25 cellular contexts compared by ENCODE assay signal in genomic region chr10:119308556-119309422, GRCh38.
DNase-seq lines count a peak whose midpoint lies in the region; ATAC-seq, FAIRE-seq and TF ChIP-seq lines count a peak whose summit lies in the region.
"Had no signal": no experiment of that assay in that cellular context is flagged by ENCODE, and none has a peak within 500 bp of the region (broad histone marks: within the 10 kb centered on the region; RNA-seq: fewer than 3 reads in every experiment).

No MANE protein-coding gene starts in this region.

- H3K9ac ChIP-seq in BLaER1 (no peak overlapping the region), OCI-LY1 (ENCODE audit: low read length) (no peak overlapping the region; the same call in 1 of the 2 replicates)

- no peak for TF ChIP-seq POLR2A in gastrocnemius medialis (IDR thresholded peaks at IDR 0.05)

- H3K4me3 ChIP-seq in BLaER1 (no peak overlapping the region), OCI-LY1 (ENCODE audit: low read depth, low read length, poor library complexity, severe bottlenecking) (no peak overlapping the region), gastrocnemius medialis (no peak overlapping the region)
- H3K4me3 ChIP-seq: adrenal gland, heart right ventricle, sigmoid colon, uterus had no signal

- H3F3A ChIP-seq in OCI-LY1 (ENCODE audit: insufficient read depth, low read length), result peaks cover 6% of the 10 kb centered on the region; the same call in 1 of the 2 replicates

- H3K4me3 Mint-ChIP-seq in endothelial cell (ENCODE audit: unreplicated experiment), result no peak overlapping the region
- H3K4me3 Mint-ChIP-seq: dendritic cell treated with granulocyte-macrophage colony-stimulating factor and Interleukin-4, amounts not matched to agents 40 ng/mL and 50 ng/mL, for 4 days; mesothelial cell of epicardium; nephron had no signal

- H3K9me3 ChIP-seq in BLaER1 (no peaks in the 10 kb centered on the region), OCI-LY1 (ENCODE audit: low read length) (no peaks in the 10 kb centered on the region), gastrocnemius medialis (no peaks in the 10 kb centered on the region)
- H3K9me3 ChIP-seq: adrenal gland, heart right ventricle, sigmoid colon, uterus had no signal

- H3K9me3 Mint-ChIP-seq in endothelial cell (ENCODE audit: unreplicated experiment), result no peaks in the 10 kb centered on the region
- H3K9me3 Mint-ChIP-seq: mesothelial cell of epicardium, nephron had no signal

- ATAC-seq in gastrocnemius medialis (no peak), sciatic nerve (no peak), GM21390 (IDR thresholded peaks at IDR 0.05; ENCODE audit: unreplicated experiment) (no peak)
- ATAC-seq: heart right ventricle, PC-3 had no signal

- no peak overlapping the region for H3K27ac ChIP-seq in BLaER1
- peak overlapping the region; percentile 2 for H3K27ac ChIP-seq in OCI-LY1 (ENCODE audit: low read depth, low read length, poor library complexity, severe bottlenecking)
- peak overlapping the region in 3 of 4 donors; percentile 0 to 18 (median 13) for H3K27ac ChIP-seq in gastrocnemius medialis
- H3K27ac ChIP-seq: adrenal gland had no signal

- no peaks in the 10 kb centered on the region for H3K79me2 ChIP-seq in OCI-LY1 (ENCODE audit: insufficient read depth, low read length)

- peaks cover 13% of the 10 kb centered on the region for H3K27me3 Mint-ChIP-seq in endothelial cell (ENCODE audit: unreplicated experiment)

- H2AFZ ChIP-seq in OCI-LY1 (ENCODE audit: low read length), result no peak overlapping the region

- peaks cover 42% of the 10 kb centered on the region for H3K36me3 Mint-ChIP-seq in endothelial cell (ENCODE audit: low read depth, unreplicated experiment)
- H3K36me3 Mint-ChIP-seq: mesothelial cell of epicardium had no signal

- H3K4me1 ChIP-seq in BLaER1, result peaks cover 74% of the 10 kb centered on the region
- H3K4me1 ChIP-seq in OCI-LY1 (ENCODE audit: insufficient read depth, low read length, severe bottlenecking), result peaks cover 66% of the 10 kb centered on the region
- H3K4me1 ChIP-seq in gastrocnemius medialis, result no peaks in the 10 kb centered on the region

- H3K9me2 ChIP-seq in OCI-LY1 (ENCODE audit: low read depth, low read length), result no peaks in the 10 kb centered on the region

- in situ Hi-C loops in gastrocnemius medialis (cut with MboI; ENCODE audit: low sequenced_read_pairs in 4 of 4), result no loop called here

- DNase-seq in endothelial cell (ENCODE audit: low spot score) (no peak), gastrocnemius medialis (no peak), HTR-8/SVneo (ENCODE audit: insufficient read length, low spot score) (no peak), sciatic nerve (ENCODE audit: low spot score) (no peak)
- no peak for DNase-seq in activated effector memory CD4-positive, alpha-beta T cell treated with Interleukin-2 at 50 U/mL for 16 hours
- DNase-seq: activated CD8-positive, alpha-beta memory T cell treated with anti-CD3 and anti-CD28 coated beads, Interleukin-2, amount 50 U/mL, for 48 hours; adrenal gland; CD8-positive, alpha-beta memory T cell; DMS79; heart right ventricle; Kasumi-1; NCI-H187; NCI-H69; PC-3; sigmoid colon; stimulated activated CD8-positive, alpha-beta memory T cell treated with anti-CD3 and anti-CD28 coated beads, Interleukin-4, amount 100 ng/mL, for 48 hours; substantia nigra; uterus had no signal

- peaks cover 45% of the 10 kb centered on the region for H3K27me3 ChIP-seq in BLaER1
- H3K27me3 ChIP-seq in OCI-LY1 (ENCODE audit: insufficient read depth, low read length), result no peaks in the 10 kb centered on the region
- H3K27me3 ChIP-seq in gastrocnemius medialis, result no peaks in the 10 kb centered on the region
- H3K27me3 ChIP-seq: adrenal gland, heart right ventricle, sigmoid colon, uterus had no signal

- TF ChIP-seq CTCF in OCI-LY1 (IDR thresholded peaks at IDR 0.05; ENCODE audit: low read length) (no peak), endothelial cell (IDR thresholded peaks at IDR 0.05; ENCODE audit: unreplicated experiment) (no peak), gastrocnemius medialis (IDR thresholded peaks at IDR 0.05 in 4 of 5, conservative IDR thresholded peaks at IDR 0.05 in 1 of 5) (no peak)

- peaks cover 63% of the 10 kb centered on the region for H3K4me1 Mint-ChIP-seq in endothelial cell (ENCODE audit: unreplicated experiment)

- peaks cover 32% of the 10 kb centered on the region for H4K20me1 ChIP-seq in BLaER1
- H4K20me1 ChIP-seq in OCI-LY1 (ENCODE audit: insufficient read depth, low read length), result no peaks in the 10 kb centered on the region

- intact Hi-C loops in gastrocnemius medialis (cut with DNase I; ENCODE audit: low total_unique reads) (no loop called here), sciatic nerve (cut with DNase I) (no loop called here)

- H3K4me2 ChIP-seq in BLaER1, result peak overlapping the region; percentile 41; the same call in 1 of the 2 replicates
- peak overlapping the region; percentile 33; the same call in 1 of the 2 replicates for H3K4me2 ChIP-seq in OCI-LY1 (ENCODE audit: low read length)

- H3K27ac Mint-ChIP-seq in endothelial cell (ENCODE audit: unreplicated experiment), result peak overlapping the region; percentile 18
- H3K27ac Mint-ChIP-seq: dendritic cell treated with granulocyte-macrophage colony-stimulating factor and Interleukin-4, amounts not matched to agents 40 ng/mL and 50 ng/mL, for 4 days; mesothelial cell of epicardium had no signal

- H3K36me3 ChIP-seq in BLaER1 (no peaks in the 10 kb centered on the region), OCI-LY1 (ENCODE audit: insufficient read depth, low read length) (no peaks in the 10 kb centered on the region), gastrocnemius medialis (no peaks in the 10 kb centered on the region)
- H3K36me3 ChIP-seq: adrenal gland, heart right ventricle, sigmoid colon, uterus had no signal

- no peak for FAIRE-seq in HTR-8/SVneo (lab: Jason Lieb, UNC)
- FAIRE-seq: bronchial epithelial cell had no signal
